In genomic region chr14:21406213-21406612, GRCh38 we compare ENCODE assay signal across 5 cellular contexts.
"Had no signal": no experiment of that assay in that cellular context is flagged by ENCODE, and none has a peak within 500 bp of the region (broad histone marks: within the 10 kb centered on the region; RNA-seq: fewer than 3 reads in every experiment).

No MANE protein-coding gene starts in this region.

- DNase-seq: H9, HCEC 1CT had no signal

- H3K27ac ChIP-seq: HL-60 had no signal

- H3K4me3 ChIP-seq: GM23338 had no signal

- H3K9me3 Mint-ChIP-seq: GM23338, H9, IgD-negative memory B cell had no signal

- H3K4me3 Mint-ChIP-seq: GM23338, H9, IgD-negative memory B cell had no signal

- H3K27me3 Mint-ChIP-seq: IgD-negative memory B cell had no signal

- H3K4me1 Mint-ChIP-seq: GM23338, H9, IgD-negative memory B cell had no signal

- H3K4me2 ChIP-seq: GM23338 had no signal

- H3K27ac Mint-ChIP-seq: GM23338, H9, IgD-negative memory B cell had no signal

- H2AFZ ChIP-seq: GM23338 had no signal
